In genomic region chr17:62458483-62458882, GRCh38 we compare ENCODE assay signal across 8 cellular contexts. TPM values are rescaled to one million over a fixed set of nuclear protein-coding genes. Genes with fewer than 3 reads are reported as not detected.
DNase-seq lines count a peak whose midpoint lies in the region; ATAC-seq and TF ChIP-seq lines count a peak whose summit lies in the region.
"Not testable (repeated sequence)": the region's sequence is repeated elsewhere in the genome, so short reads cannot be mapped to it uniquely, and the experiment has no call there.

No MANE protein-coding gene starts in this region.

- H3F3A ChIP-seq in OCI-LY1 (ENCODE audit: insufficient read depth, low read length): not testable (repeated sequence)

- H3K4me1 Mint-ChIP-seq in activated T-cell treated with anti-CD3 and anti-CD28 coated beads, Interleukin-2, amount 50 U/mL, for 72 hours (ENCODE audit: low read depth): peaks cover 11% of the 10 kb centered on the region
- peaks cover 59% of the 10 kb centered on the region for H3K4me1 Mint-ChIP-seq in stimulated activated memory B cell treated with anti-CD40 and anti-IgM and Interleukin-4, amounts not matched to agents 10 μg/mL and 1 μg/mL and 100 μg/mL, for 72 hours

- H3K4me1 ChIP-seq in OCI-LY1 (ENCODE audit: insufficient read depth, low read length, severe bottlenecking): peaks cover 79% of the 10 kb centered on the region

- not testable (repeated sequence) for H4K20me1 ChIP-seq in OCI-LY1 (ENCODE audit: insufficient read depth, low read length)

- not testable (repeated sequence) for H3K9me2 ChIP-seq in OCI-LY1 (ENCODE audit: low read depth, low read length)

- H3K27me3 Mint-ChIP-seq in activated T-cell treated with anti-CD3 and anti-CD28 coated beads, Interleukin-2, amount 50 U/mL, for 72 hours (ENCODE audit: low read depth); stimulated activated memory B cell treated with anti-CD40 and anti-IgM and Interleukin-4, amounts not matched to agents 10 μg/mL and 1 μg/mL and 100 μg/mL, for 72 hours: not testable (repeated sequence)

- ATAC-seq in GM18511 (IDR thresholded peaks at IDR 0.05; ENCODE audit: unreplicated experiment): peak; percentile 39
- ATAC-seq in GM19395 (IDR thresholded peaks at IDR 0.05; ENCODE audit: unreplicated experiment): peak; percentile 36
- ATAC-seq in HG03175 (IDR thresholded peaks at IDR 0.05; ENCODE audit: unreplicated experiment): peak; percentile 32
- peak in 1 of 2 donors; percentile 32 for ATAC-seq in activated T-cell treated with anti-CD3 and anti-CD28 coated beads, Interleukin-2, amount 50 U/mL, for 72 hours (replicated peaks in 1 of 2)
- peak; percentile 9 for ATAC-seq in left colon
- peak; percentile 67 for ATAC-seq in stimulated activated memory B cell treated with anti-CD40 and anti-IgM and Interleukin-4, amounts not matched to agents 10 μg/mL and 1 μg/mL and 100 μg/mL, for 72 hours

- H3K27me3 ChIP-seq in OCI-LY1 (ENCODE audit: insufficient read depth, low read length): not testable (repeated sequence)

- intact Hi-C loops in left colon (cut with DNase I, micrococcal nuclease): not testable (repeated sequence)

- not testable (repeated sequence) for H3K79me2 ChIP-seq in OCI-LY1 (ENCODE audit: insufficient read depth, low read length)

- peak overlapping the region; percentile 53; the same call in 1 of the 2 replicates for H3K4me3 ChIP-seq in GM12864 (ENCODE audit: low read depth, low read length)
- H3K4me3 ChIP-seq in OCI-LY1 (ENCODE audit: low read depth, low read length, poor library complexity, severe bottlenecking): peak overlapping the region; percentile 37

- not testable (repeated sequence) for H3K9me3 ChIP-seq in OCI-LY1 (ENCODE audit: low read length)

- not testable (repeated sequence) for H3K27ac Mint-ChIP-seq in activated T-cell treated with anti-CD3 and anti-CD28 coated beads, Interleukin-2, amount 50 U/mL, for 72 hours
- H3K27ac Mint-ChIP-seq in stimulated activated memory B cell treated with anti-CD40 and anti-IgM and Interleukin-4, amounts not matched to agents 10 μg/mL and 1 μg/mL and 100 μg/mL, for 72 hours: peak overlapping the region; percentile 96

- H3K27ac ChIP-seq in OCI-LY1 (ENCODE audit: low read depth, low read length, poor library complexity, severe bottlenecking): peak overlapping the region; percentile 98

- peak overlapping the region; percentile 66 for H3K4me2 ChIP-seq in OCI-LY1 (ENCODE audit: low read length)

- H3K4me3 Mint-ChIP-seq in activated T-cell treated with anti-CD3 and anti-CD28 coated beads, Interleukin-2, amount 50 U/mL, for 72 hours: peak overlapping the region; percentile 22 to 59
- H3K4me3 Mint-ChIP-seq in stimulated activated memory B cell treated with anti-CD40 and anti-IgM and Interleukin-4, amounts not matched to agents 10 μg/mL and 1 μg/mL and 100 μg/mL, for 72 hours: peak overlapping the region; percentile 82

- H3K9me3 Mint-ChIP-seq in activated T-cell treated with anti-CD3 and anti-CD28 coated beads, Interleukin-2, amount 50 U/mL, for 72 hours; stimulated activated memory B cell treated with anti-CD40 and anti-IgM and Interleukin-4, amounts not matched to agents 10 μg/mL and 1 μg/mL and 100 μg/mL, for 72 hours: not testable (repeated sequence)

- H3K36me3 ChIP-seq in OCI-LY1 (ENCODE audit: insufficient read depth, low read length): not testable (repeated sequence)

- peak overlapping the region; percentile 60 for H3K9ac ChIP-seq in OCI-LY1 (ENCODE audit: low read length)

- DNase-seq in GM12864 (ENCODE audit: low read depth); activated T-cell treated with anti-CD3 and anti-CD28 coated beads, Interleukin-2, amount 50 U/mL, for 72 hours; left colon: not testable (repeated sequence)

- not testable (repeated sequence) for TF ChIP-seq CTCF in GM12864 (IDR thresholded peaks at IDR 0.05; ENCODE audit: low read depth, low read length, missing control alignments); OCI-LY1 (IDR thresholded peaks at IDR 0.05; ENCODE audit: low read length)

- not testable (repeated sequence) for H2AFZ ChIP-seq in OCI-LY1 (ENCODE audit: low read length)

- not testable (repeated sequence) for H3K36me3 Mint-ChIP-seq in activated T-cell treated with anti-CD3 and anti-CD28 coated beads, Interleukin-2, amount 50 U/mL, for 72 hours (ENCODE audit: insufficient read depth in 2 of 2); stimulated activated memory B cell treated with anti-CD40 and anti-IgM and Interleukin-4, amounts not matched to agents 10 μg/mL and 1 μg/mL and 100 μg/mL, for 72 hours

RNA-seq across cellular contexts. Expression of gene TLK2, which starts 20.1 kb away (rescaled TPM):
- total RNA-seq in activated T-cell treated with anti-CD3 and anti-CD28 coated beads, Interleukin-2, amount 50 U/mL, for 72 hours: 10 to 100 TPM; 46.6 to 47.6 TPM
- 10 to 100 TPM; 40.5 to 51.6 TPM for total RNA-seq in left colon

RNA-seq across cellular contexts. Expression of gene METTL2A, which starts 34.8 kb away (rescaled TPM):
- 10 to 100 TPM; 21.2 to 24.7 TPM for total RNA-seq in activated T-cell treated with anti-CD3 and anti-CD28 coated beads, Interleukin-2, amount 50 U/mL, for 72 hours
- total RNA-seq in left colon: 10 to 100 TPM; 22.1 to 24.5 TPM
